Comparison of ENCODE assay signal across 8 cellular contexts in the genomic region with DNA sequence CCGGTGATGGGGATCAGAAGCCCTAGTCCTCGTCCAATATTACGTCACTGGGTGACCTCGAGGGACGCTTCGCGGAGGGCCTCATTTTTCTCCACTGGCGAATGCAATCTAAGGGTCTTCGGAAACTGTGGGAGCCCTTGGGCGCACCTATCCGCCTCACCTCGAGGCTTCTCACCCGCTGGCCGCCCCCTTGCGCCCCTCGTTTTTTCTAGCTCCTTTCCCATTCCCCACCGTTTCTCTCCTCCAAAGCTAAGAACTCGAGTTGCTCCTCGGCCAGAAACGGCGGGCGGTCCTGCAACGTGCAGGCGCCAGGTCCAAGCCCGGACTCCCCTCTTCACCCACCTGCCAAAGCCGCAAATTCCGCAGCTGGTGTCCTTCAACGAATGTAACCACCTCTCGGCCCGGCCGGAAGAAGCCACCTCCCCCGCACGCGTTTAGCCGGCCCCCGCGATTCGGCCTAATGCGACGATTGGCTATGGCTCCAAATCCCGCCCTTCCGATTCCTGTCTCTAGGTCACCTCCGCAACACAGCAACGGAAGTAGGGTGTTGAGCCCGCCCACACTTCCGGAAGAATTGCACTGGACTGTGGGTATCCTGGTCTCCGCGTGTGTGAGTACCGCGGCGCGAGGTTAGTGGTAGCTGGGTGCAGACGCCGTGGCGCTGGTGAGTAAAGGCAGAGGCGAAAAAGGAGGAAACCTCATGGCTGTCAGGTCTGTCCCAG. TPM values are rescaled to one million over a fixed set of nuclear protein-coding genes. Genes with fewer than 3 reads are reported as not detected.
A peak's percentile ranks its signal among the peaks of the same experiment; 100 is the strongest.
DNase-seq lines count a peak whose midpoint lies in the region; ATAC-seq and TF ChIP-seq lines count a peak whose summit lies in the region.

A gene with protein sequence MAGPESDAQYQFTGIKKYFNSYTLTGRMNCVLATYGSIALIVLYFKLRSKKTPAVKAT (minus strand): TSS at position 409 of the 722 bp plus-strand sequence. CDS start 4,018 bp downstream, outside the sequence.
A gene with protein sequence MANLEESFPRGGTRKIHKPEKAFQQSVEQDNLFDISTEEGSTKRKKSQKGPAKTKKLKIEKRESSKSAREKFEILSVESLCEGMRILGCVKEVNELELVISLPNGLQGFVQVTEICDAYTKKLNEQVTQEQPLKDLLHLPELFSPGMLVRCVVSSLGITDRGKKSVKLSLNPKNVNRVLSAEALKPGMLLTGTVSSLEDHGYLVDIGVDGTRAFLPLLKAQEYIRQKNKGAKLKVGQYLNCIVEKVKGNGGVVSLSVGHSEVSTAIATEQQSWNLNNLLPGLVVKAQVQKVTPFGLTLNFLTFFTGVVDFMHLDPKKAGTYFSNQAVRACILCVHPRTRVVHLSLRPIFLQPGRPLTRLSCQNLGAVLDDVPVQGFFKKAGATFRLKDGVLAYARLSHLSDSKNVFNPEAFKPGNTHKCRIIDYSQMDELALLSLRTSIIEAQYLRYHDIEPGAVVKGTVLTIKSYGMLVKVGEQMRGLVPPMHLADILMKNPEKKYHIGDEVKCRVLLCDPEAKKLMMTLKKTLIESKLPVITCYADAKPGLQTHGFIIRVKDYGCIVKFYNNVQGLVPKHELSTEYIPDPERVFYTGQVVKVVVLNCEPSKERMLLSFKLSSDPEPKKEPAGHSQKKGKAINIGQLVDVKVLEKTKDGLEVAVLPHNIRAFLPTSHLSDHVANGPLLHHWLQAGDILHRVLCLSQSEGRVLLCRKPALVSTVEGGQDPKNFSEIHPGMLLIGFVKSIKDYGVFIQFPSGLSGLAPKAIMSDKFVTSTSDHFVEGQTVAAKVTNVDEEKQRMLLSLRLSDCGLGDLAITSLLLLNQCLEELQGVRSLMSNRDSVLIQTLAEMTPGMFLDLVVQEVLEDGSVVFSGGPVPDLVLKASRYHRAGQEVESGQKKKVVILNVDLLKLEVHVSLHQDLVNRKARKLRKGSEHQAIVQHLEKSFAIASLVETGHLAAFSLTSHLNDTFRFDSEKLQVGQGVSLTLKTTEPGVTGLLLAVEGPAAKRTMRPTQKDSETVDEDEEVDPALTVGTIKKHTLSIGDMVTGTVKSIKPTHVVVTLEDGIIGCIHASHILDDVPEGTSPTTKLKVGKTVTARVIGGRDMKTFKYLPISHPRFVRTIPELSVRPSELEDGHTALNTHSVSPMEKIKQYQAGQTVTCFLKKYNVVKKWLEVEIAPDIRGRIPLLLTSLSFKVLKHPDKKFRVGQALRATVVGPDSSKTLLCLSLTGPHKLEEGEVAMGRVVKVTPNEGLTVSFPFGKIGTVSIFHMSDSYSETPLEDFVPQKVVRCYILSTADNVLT (N-terminal part only) (plus strand): TSS at position 560 of the 722 bp plus-strand sequence. CDS start 1,801 bp downstream, outside the sequence.

- intact Hi-C loops in dendritic cell treated with granulocyte-macrophage colony-stimulating factor and Interleukin-4, amounts not matched to agents 40 ng/mL and 50 ng/mL, for 4 days (cut with micrococcal nuclease) = no loop called here
- intact Hi-C loops in left lung (cut with DNase I) = no loop called here

- peaks cover 18 to 56% of the 10 kb centered on the region in 2 donors for H3K4me1 ChIP-seq in left lung

- H3K27ac ChIP-seq in left lung = peak within 1 kb of the TSS; percentile 57 to 76

- H3K36me3 Mint-ChIP-seq in dendritic cell treated with granulocyte-macrophage colony-stimulating factor and Interleukin-4, amounts not matched to agents 40 ng/mL and 50 ng/mL, for 4 days (ENCODE audit: low read depth) = peaks cover 70% of the 10 kb centered on the region

- no peaks in the 10 kb centered on the region for H3K9me3 Mint-ChIP-seq in dendritic cell treated with granulocyte-macrophage colony-stimulating factor and Interleukin-4, amounts not matched to agents 40 ng/mL and 50 ng/mL, for 4 days

- no peaks in the 10 kb centered on the region for H3K9me3 ChIP-seq in left lung

- peaks cover 0 to 40% of the 10 kb centered on the region in 2 donors for H3K36me3 ChIP-seq in left lung

- peak within 1 kb of the TSS; percentile 93 for H3K4me3 Mint-ChIP-seq in dendritic cell treated with granulocyte-macrophage colony-stimulating factor and Interleukin-4, amounts not matched to agents 40 ng/mL and 50 ng/mL, for 4 days

- no peaks in the 10 kb centered on the region for H3K27me3 ChIP-seq in left lung

- H3K4me3 ChIP-seq in left lung = peak within 1 kb of the TSS; percentile 71 to 95

- DNase-seq in C1 segment of cervical spinal cord (lab: John Stamatoyannopoulos, UW) = peak; percentile 50 to 98 (median 94)
- DNase-seq in NCI-H748 (lab: John Stamatoyannopoulos, UW; ENCODE audit: unreplicated experiment) = peak; percentile 96
- peak; percentile 84 to 98 for DNase-seq in activated CD4-positive, alpha-beta T cell treated with anti-CD3 and anti-CD28 coated beads, Interleukin-2, amount 50 U/mL, for 24 hours (ENCODE audit: low read depth in 1 of 2, low spot score in 1 of 2)
- DNase-seq in left lung = peak; percentile 98
- DNase-seq in stimulated activated CD4-positive, alpha-beta T cell treated with anti-CD3 and anti-CD28 coated beads, Interleukin-4, amount 100 ng/mL, for 1 hour = peak; percentile 93

- ATAC-seq in GM19328 (IDR thresholded peaks at IDR 0.05; ENCODE audit: unreplicated experiment) (peak; percentile 97), HG03521 (IDR thresholded peaks at IDR 0.05; ENCODE audit: unreplicated experiment) (peak; percentile 98), left lung (peak; percentile 100)

- peaks cover 42% of the 10 kb centered on the region for H3K4me1 Mint-ChIP-seq in dendritic cell treated with granulocyte-macrophage colony-stimulating factor and Interleukin-4, amounts not matched to agents 40 ng/mL and 50 ng/mL, for 4 days (ENCODE audit: low read depth)

- peak within 1 kb of the TSS; percentile 90 for H3K27ac Mint-ChIP-seq in dendritic cell treated with granulocyte-macrophage colony-stimulating factor and Interleukin-4, amounts not matched to agents 40 ng/mL and 50 ng/mL, for 4 days

- TF ChIP-seq CTCF in left lung (IDR thresholded peaks at IDR 0.05) = no peak

- H3K27me3 Mint-ChIP-seq in dendritic cell treated with granulocyte-macrophage colony-stimulating factor and Interleukin-4, amounts not matched to agents 40 ng/mL and 50 ng/mL, for 4 days = no peaks in the 10 kb centered on the region

RNA-seq across cellular contexts. Expression of the first gene that starts in this region (rescaled TPM):
- total RNA-seq in left lung = 100 to 1,000 TPM; 257 to 259 TPM

RNA-seq across cellular contexts. Expression of the second gene that starts in this region (rescaled TPM):
- 10 to 100 TPM; 20.1 to 35.4 TPM for total RNA-seq in left lung

Comparison
In these comparisons a context has a peak if more than half of its experiments do, and no peak if none do; other contexts are left out.
1. Peak in every context shown above with its lines: DNase-seq, ATAC-seq, H3K4me3 ChIP-seq and H3K27ac ChIP-seq.